14 cellular contexts compared by ENCODE assay signal in the genomic region with DNA sequence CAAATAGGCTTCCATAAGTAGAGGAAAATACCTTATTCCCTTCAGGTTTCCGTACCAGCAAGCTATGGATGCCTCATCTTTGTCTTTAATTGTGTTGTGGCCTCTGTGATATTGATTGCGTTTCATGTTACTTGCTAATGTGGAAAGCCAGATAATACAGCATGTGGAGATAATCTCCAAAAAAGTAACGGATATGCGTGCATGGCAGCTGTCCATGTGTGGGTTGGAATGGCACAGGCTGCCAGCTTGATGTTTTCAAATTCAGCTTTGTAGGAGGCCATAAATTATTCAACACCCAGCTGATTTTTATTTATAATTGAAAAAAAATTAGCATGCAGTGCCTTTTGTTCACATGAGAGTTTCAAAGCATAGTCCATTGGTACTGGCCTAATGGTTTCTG.
A peak's percentile ranks its signal among the peaks of the same experiment; 100 is the strongest.
DNase-seq lines count a peak whose midpoint lies in the region; ATAC-seq and TF ChIP-seq lines count a peak whose summit lies in the region.
"Had no signal": no experiment of that assay in that cellular context is flagged by ENCODE, and none has a peak within 500 bp of the region (broad histone marks: within the 10 kb centered on the region; RNA-seq: fewer than 3 reads in every experiment).

No MANE protein-coding gene starts in this region.

- H3K4me1 ChIP-seq in gastrocnemius medialis, result peaks cover 27 to 38% of the 10 kb centered on the region in 2 donors

- H3K27ac ChIP-seq in brain microvascular endothelial cell, result peak overlapping the region; percentile 27
- H3K27ac ChIP-seq in gastrocnemius medialis, result peak overlapping the region; percentile 41 to 73 (median 48)
- H3K27ac ChIP-seq: SJSA1 had no signal

- no peaks in the 10 kb centered on the region for H3K36me3 ChIP-seq in brain microvascular endothelial cell (replicated peaks)
- H3K36me3 ChIP-seq in gastrocnemius medialis, result no peaks in the 10 kb centered on the region

- peak; percentile 15 for DNase-seq in GM04503 (ENCODE audit: low read depth)
- DNase-seq in NCI-H2171 (lab: John Stamatoyannopoulos, UW), result peak; percentile 46
- DNase-seq in brain microvascular endothelial cell, result no peak
- DNase-seq in gastrocnemius medialis, result no peak
- no peak for DNase-seq in SKM-1 (lab: John Stamatoyannopoulos, UW; ENCODE audit: unreplicated experiment)
- no peak for DNase-seq in DMS53 treated with DMSO at 0.1 percent for 48 hours (lab: John Stamatoyannopoulos, UW; ENCODE audit: unreplicated experiment)
- DNase-seq: activated effector memory CD4-positive, alpha-beta T cell treated with anti-CD3 and anti-CD28 coated beads, Interleukin-2, amount 50 U/mL, for 16 hours; CD8-positive, alpha-beta T cell; foreskin melanocyte; right cardiac atrium; stimulated activated CD4-positive, alpha-beta T cell treated with anti-CD3 and anti-CD28 coated beads, Interleukin-4, amount 100 ng/mL, for 24 hours had no signal

- TF ChIP-seq POLR2A in gastrocnemius medialis (IDR thresholded peaks at IDR 0.05), result no peak

- H3K4me3 ChIP-seq in brain microvascular endothelial cell (ENCODE audit: low read depth, low read length) (no peak overlapping the region), gastrocnemius medialis (no peak overlapping the region)
- H3K4me3 ChIP-seq: SJSA1 had no signal

- TF ChIP-seq CTCF in brain microvascular endothelial cell (IDR thresholded peaks at IDR 0.05; ENCODE audit: low read depth, low read length, missing control alignments) (no peak), gastrocnemius medialis (IDR thresholded peaks at IDR 0.05 in 4 of 5, conservative IDR thresholded peaks at IDR 0.05 in 1 of 5) (no peak)

- in situ Hi-C loops in brain microvascular endothelial cell (cut with HindIII; ENCODE audit: low pct_ligation_motif_present, low sequenced_read_pairs), result no loop called here
- in situ Hi-C loops in gastrocnemius medialis (cut with MboI; ENCODE audit: low sequenced_read_pairs in 4 of 4), result loop anchor here in 2 of 4 donors (10.0 kb wide), 1 partner anchor 190 kb away; no protein-coding TSS in a partner anchor

- H3K27me3 ChIP-seq in brain microvascular endothelial cell (replicated peaks) (no peaks in the 10 kb centered on the region), gastrocnemius medialis (no peaks in the 10 kb centered on the region)
- H3K27me3 ChIP-seq: SJSA1 had no signal

- H3K9me3 ChIP-seq in gastrocnemius medialis, result no peaks in the 10 kb centered on the region
- H3K9me3 ChIP-seq: SJSA1 had no signal

- ATAC-seq in gastrocnemius medialis (no peak), GM19328 (IDR thresholded peaks at IDR 0.05; ENCODE audit: unreplicated experiment) (no peak), HG03460 (IDR thresholded peaks at IDR 0.05; ENCODE audit: unreplicated experiment) (no peak)
- ATAC-seq: CD8-positive, alpha-beta T cell; right cardiac atrium had no signal

- intact Hi-C loops in gastrocnemius medialis (cut with DNase I; ENCODE audit: low total_unique reads), result no loop called here

Comparison
In these comparisons a context has a peak if more than half of its experiments do, and no peak if none do; other contexts are left out.
1. DNase-seq: peak in GM04503 (single experiment) and NCI-H2171 (single experiment); none in brain microvascular endothelial cell (single experiment), gastrocnemius medialis (0 of 2), SKM-1 (single experiment) and DMS53 treated with DMSO at 0.1 percent for 48 hours (single experiment).